Comparison of ENCODE assay signal across 8 cellular contexts in genomic region chr21:33947451-33948095, GRCh38. TPM values are rescaled to one million over a fixed set of nuclear protein-coding genes. Genes with fewer than 3 reads are reported as not detected.
DNase-seq lines count a peak whose midpoint lies in the region; TF ChIP-seq lines count a peak whose summit lies in the region.

No MANE protein-coding gene starts in this region.

- H3K36me3 ChIP-seq in ascending aorta (no peaks in the 10 kb centered on the region), hepatocyte (replicated peaks; ENCODE audit: insufficient read depth, low read depth) (no peaks in the 10 kb centered on the region)

- peak overlapping the region; percentile 95 for H2BK12ac ChIP-seq in H9 (ENCODE audit: insufficient read length, low read depth, low read length)

- peaks cover 3% of the 10 kb centered on the region for H3K23me2 ChIP-seq in H9 (ENCODE audit: insufficient read length, low read depth, low read length, poor library complexity, severe bottlenecking)

- H4K20me1 ChIP-seq in H9 (ENCODE audit: control insufficient read depth, insufficient read depth, insufficient read length) (no peaks in the 10 kb centered on the region), hepatocyte (ENCODE audit: insufficient read depth, poor library complexity, severe bottlenecking) (no peaks in the 10 kb centered on the region)

- peaks cover 4 to 11% of the 10 kb centered on the region in 2 experiments; a peak in 4 of 5 replicates for H3K9me3 Mint-ChIP-seq in H9

- WGBS in H9 (ENCODE audit: extremely low coverage, insufficient read length, low lambda C conversion rate) = no CpG with 5 or more reads among the region's 9 CpGs
- 16% methylated on average over 9 of the region's 9 CpGs for WGBS in hepatocyte (ENCODE audit: low lambda C conversion rate, missing lambda C conversion rate)

- peak overlapping the region; percentile 87 for H3K18ac ChIP-seq in H9 (ENCODE audit: insufficient read length, low read depth, low read length)

- H3K27me3 Mint-ChIP-seq in H9 (ENCODE audit: low read depth) = peaks cover 6% of the 10 kb centered on the region

- H2AK5ac ChIP-seq in H9 (ENCODE audit: insufficient read length, low read length) = peak overlapping the region; percentile 47

- peaks cover 4 to 18% (median 14%) of the 10 kb centered on the region in 3 experiments; a peak in 6 of 7 replicates for H3K36me3 Mint-ChIP-seq in H9 (ENCODE audit: insufficient read depth in 1 of 3, low read depth in 3 of 3)

- peaks cover 29 to 31% of the 10 kb centered on the region in 2 experiments for H3K4me1 Mint-ChIP-seq in H9

- peak overlapping the region; percentile 27 for H3K4me2 ChIP-seq in H9 (ENCODE audit: insufficient read depth, insufficient read length, low read length)
- peak overlapping the region; percentile 60 for H3K4me2 ChIP-seq in hepatocyte

- H3K56ac ChIP-seq in H9 (ENCODE audit: insufficient read length, low read depth, low read length) = no peak overlapping the region

- H3K4me1 ChIP-seq in H9 (ENCODE audit: insufficient read depth, low read length) = peaks cover 15% of the 10 kb centered on the region; the same call in 1 of the 2 replicates
- peaks cover 5 to 12% of the 10 kb centered on the region in 2 donors for H3K4me1 ChIP-seq in ascending aorta
- peaks cover 23% of the 10 kb centered on the region for H3K4me1 ChIP-seq in hepatocyte (ENCODE audit: insufficient read depth)

- no peaks in the 10 kb centered on the region for H3K27me3 ChIP-seq in H9 (ENCODE audit: insufficient read depth, low read length)
- no peaks in the 10 kb centered on the region for H3K27me3 ChIP-seq in ascending aorta
- H3K27me3 ChIP-seq in hepatocyte = no peaks in the 10 kb centered on the region

- peak overlapping the region; percentile 36 for H4K8ac ChIP-seq in H9 (replicated peaks; ENCODE audit: insufficient read length, low read depth, low read length)

- no peaks in the 10 kb centered on the region for H3K79me2 ChIP-seq in H9 (ENCODE audit: insufficient read depth, low read length)
- H3K79me2 ChIP-seq in hepatocyte = no peaks in the 10 kb centered on the region

- no peak overlapping the region for H2BK15ac ChIP-seq in H9 (ENCODE audit: low read depth, low read length)

- H3K23ac ChIP-seq in H9 (ENCODE audit: insufficient read length, low read depth, low read length) = no peak overlapping the region

- intact Hi-C loops in ascending aorta (cut with DNase I) = loop anchor here (1.0 kb wide), 1 partner anchor 21 kb away; no protein-coding TSS in a partner anchor

- peak overlapping the region; percentile 90 to 98 (median 97) for H3K27ac Mint-ChIP-seq in H9

- peak overlapping the region; percentile 70 for H2BK5ac ChIP-seq in H9 (ENCODE audit: insufficient read length, low read length)

- H3K79me1 ChIP-seq in H9 (ENCODE audit: insufficient read depth, low read depth, low read length, poor library complexity, severe bottlenecking) = no peaks in the 10 kb centered on the region

- peak overlapping the region; percentile 9 for H3K9ac ChIP-seq in H9 (ENCODE audit: extremely low read depth, insufficient read length, low read length)

- peak overlapping the region; percentile 95 for H4K5ac ChIP-seq in H9 (ENCODE audit: insufficient read length, low read depth, low read length)

- H3K9me3 ChIP-seq in H9 (ENCODE audit: control insufficient read depth, low read depth, low read length) = no peaks in the 10 kb centered on the region
- no peaks in the 10 kb centered on the region for H3K9me3 ChIP-seq in ascending aorta
- no peaks in the 10 kb centered on the region for H3K9me3 ChIP-seq in hepatocyte (ENCODE audit: low read depth)

- H2AFZ ChIP-seq in H9 (ENCODE audit: low read length) (peak overlapping the region; percentile 79), hepatocyte (peak overlapping the region; percentile 17)

- peak overlapping the region; percentile 79 for H2BK120ac ChIP-seq in H9 (ENCODE audit: low read depth, low read length, poor library complexity, severe bottlenecking)

- peak overlapping the region; percentile 46 for H3T11ph ChIP-seq in H9 (ENCODE audit: low read length)

- H3K14ac ChIP-seq in H9 (ENCODE audit: insufficient read depth, low read length) = peak overlapping the region; percentile 87

- H3K4me3 ChIP-seq in ascending aorta (peak overlapping the region; percentile 35 to 54), hepatocyte (no peak overlapping the region), skeletal muscle cell (ENCODE audit: low read depth, low read length) (peak overlapping the region; percentile 19)

- H3K9me2 ChIP-seq in hepatocyte (replicated peaks; ENCODE audit: insufficient read depth) = no peaks in the 10 kb centered on the region

- H3K4me3 Mint-ChIP-seq in H9 = peak overlapping the region; percentile 44 to 65; a peak in 4 of 5 replicates

- H4K91ac ChIP-seq in H9 (ENCODE audit: insufficient read length, low read depth, low read length) = peak overlapping the region; percentile 87

- DNase-seq in ELF-1 (ENCODE audit: low read depth, low spot score) (peak; percentile 95), H9 (peak; percentile 91), LoVo (ENCODE audit: low spot score) (peak; percentile 97), T-helper 2 cell (peak; percentile 54 to 98 (median 80)), ascending aorta (ENCODE audit: low spot score in 2 of 2) (peak; percentile 79 to 91), hepatocyte (ENCODE audit: low spot score) (peak; percentile 94), skeletal muscle cell (ENCODE audit: low read depth) (peak; percentile 92), NCI-H187 (lab: John Stamatoyannopoulos, UW) (no peak)

- H3K27ac ChIP-seq in H9 (ENCODE audit: insufficient read length, low read depth, low read length) = peak overlapping the region; percentile 90
- peak overlapping the region; percentile 51 to 64 for H3K27ac ChIP-seq in ascending aorta
- peak overlapping the region; percentile 90 for H3K27ac ChIP-seq in hepatocyte

- TF ChIP-seq CTCF in H9 (conservative IDR thresholded peaks at IDR 0.05) = no peak
- TF ChIP-seq CTCF in ascending aorta (IDR thresholded peaks at IDR 0.05) = no peak
- no peak for TF ChIP-seq CTCF in hepatocyte (IDR thresholded peaks at IDR 0.05; ENCODE audit: poor library complexity)

- peak overlapping the region; percentile 76 for H2BK20ac ChIP-seq in H9 (ENCODE audit: low read depth, low read length, poor library complexity, severe bottlenecking)

- H3K4ac ChIP-seq in H9 (ENCODE audit: low read depth, low read length) = peak overlapping the region; percentile 44; the same call in 1 of the 2 replicates

RNA-seq across cellular contexts. Expression of gene ATP5PO, which starts 32.0 kb away (rescaled TPM):
- total RNA-seq in H9 (2021) = 263 and 275 TPM in 2 replicates
- total RNA-seq in ascending aorta = 62.5 TPM
- 208 and 215 TPM in 2 replicates for total RNA-seq in hepatocyte
- polyA plus RNA-seq in hepatocyte = 311 and 354 TPM in 2 replicates

Comparison
In these comparisons a context has a peak if more than half of its experiments do, and no peak if none do; other contexts are left out.
1. DNase-seq: peak in ELF-1 (single experiment), H9 (single experiment), LoVo (single experiment), T-helper 2 cell (5 of 5), ascending aorta (2 of 2), hepatocyte (single experiment) and skeletal muscle cell (single experiment); none in NCI-H187 (0 of 2).
2. Peak in every context shown above with its lines, with median percentiles within 50 percentile points of each other: H3K27ac ChIP-seq.